In the genomic region with DNA sequence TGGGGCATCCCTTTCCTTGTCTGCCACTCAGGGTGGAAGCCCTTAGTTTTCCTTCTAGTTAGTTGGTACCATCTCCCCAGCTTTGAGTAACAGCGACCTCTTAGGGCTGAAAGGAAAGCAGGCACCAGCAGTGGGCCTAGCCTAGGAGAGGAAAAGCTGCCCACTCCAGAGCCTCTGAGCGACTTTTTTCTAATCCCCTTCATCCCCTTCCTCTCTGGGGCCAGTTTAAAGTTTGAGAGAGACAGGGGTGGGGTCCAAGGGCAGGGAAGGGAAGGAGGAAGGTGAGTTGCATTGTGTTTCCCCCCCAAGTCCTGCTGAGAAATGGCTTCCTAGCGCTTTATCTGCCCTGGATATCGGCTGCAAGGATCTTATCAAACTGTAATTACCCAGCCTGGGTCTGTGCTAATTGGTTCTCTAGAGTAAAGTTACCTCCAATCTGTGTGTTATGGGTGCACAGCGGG, we compare ENCODE assay signal across 10 cellular contexts.
DNase-seq lines count a peak whose midpoint lies in the region; ATAC-seq and TF ChIP-seq lines count a peak whose summit lies in the region.
"Had no signal": no experiment of that assay in that cellular context is flagged by ENCODE, and none has a peak within 500 bp of the region (broad histone marks: within the 10 kb centered on the region; RNA-seq: fewer than 3 reads in every experiment).

No MANE protein-coding gene starts in this region.

- H3K27me3 ChIP-seq in lower lobe of right lung (ENCODE audit: low read depth) = no peaks in the 10 kb centered on the region

- peak in 1 of 2 donors; percentile 32 for ATAC-seq in lower lobe of right lung
- ATAC-seq: naive thymus-derived CD4-positive, alpha-beta T cell had no signal

- no peaks in the 10 kb centered on the region for H3K4me1 ChIP-seq in lower lobe of right lung

- no peaks in the 10 kb centered on the region for H3K36me3 ChIP-seq in lower lobe of right lung

- H3K4me3 ChIP-seq in lower lobe of right lung = no peak overlapping the region

- peak; percentile 34; the same call in 1 of the 2 replicates for TF ChIP-seq CTCF in LNCAP (IDR thresholded peaks at IDR 0.05)
- TF ChIP-seq CTCF in lower lobe of right lung (IDR thresholded peaks at IDR 0.05) = peak; percentile 23

- no peak overlapping the region for H3K27ac ChIP-seq in lower lobe of right lung

- no peaks in the 10 kb centered on the region for H3K9me3 ChIP-seq in lower lobe of right lung

- intact Hi-C loops in lower lobe of right lung (cut with DNase I) = no loop called here

- DNase-seq in Daoy (ENCODE audit: low read depth) = peak; percentile 47
- peak; percentile 38 for DNase-seq in SHP77 treated with DMSO at 0.1 percent for 48 hours (lab: John Stamatoyannopoulos, UW)
- DNase-seq in lower lobe of right lung = no peak
- DNase-seq in putamen (ENCODE audit: low spot score) = no peak
- DNase-seq in globus pallidus (ENCODE audit: low spot score) = no peak
- no peak for DNase-seq in NCI-H1048 (lab: John Stamatoyannopoulos, UW)
- DNase-seq in SIG-M5 (lab: John Stamatoyannopoulos, UW) = no peak
- DNase-seq: GOT3; naive thymus-derived CD4-positive, alpha-beta T cell had no signal

Comparison
In these comparisons a context has a peak if more than half of its experiments do, and no peak if none do; other contexts are left out.
1. DNase-seq: peak in Daoy (single experiment) and SHP77 treated with DMSO at 0.1 percent for 48 hours (single experiment); none in lower lobe of right lung (single experiment), putamen (single experiment), globus pallidus (single experiment), NCI-H1048 (single experiment) and SIG-M5 (single experiment).